Comparison of ENCODE assay signal across 14 cellular contexts in the genomic region with DNA sequence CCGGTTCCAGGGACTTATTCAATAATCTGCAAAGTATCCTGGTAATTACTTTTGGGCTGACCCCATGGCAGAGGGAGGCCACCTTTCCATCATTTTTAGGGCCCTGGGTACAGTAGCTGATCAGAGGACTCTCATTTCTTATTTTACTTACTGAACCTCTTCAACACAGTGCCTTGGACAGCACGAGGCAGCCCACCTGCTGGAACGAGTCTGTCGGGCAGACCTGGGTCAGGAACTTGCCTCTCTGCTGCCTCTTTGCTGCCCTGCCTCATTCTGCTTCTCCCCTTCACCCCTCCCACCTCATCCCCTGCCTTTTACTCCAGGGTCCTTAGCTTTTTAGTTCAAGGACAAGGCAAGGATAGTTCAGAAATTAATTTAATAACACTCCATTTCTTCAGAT.
A peak's percentile ranks its signal among the peaks of the same experiment; 100 is the strongest.
DNase-seq lines count a peak whose midpoint lies in the region; ATAC-seq and TF ChIP-seq lines count a peak whose summit lies in the region.
"Had no signal": no experiment of that assay in that cellular context is flagged by ENCODE, and none has a peak within 500 bp of the region (broad histone marks: within the 10 kb centered on the region; RNA-seq: fewer than 3 reads in every experiment).

No MANE protein-coding gene starts in this region.

- H3K4me3 ChIP-seq in heart right ventricle (no peak overlapping the region), aorta (ENCODE audit: low read length in 2 of 2) (no peak overlapping the region)
- H3K4me3 ChIP-seq: colonic mucosa, Peyer's patch had no signal

- no peaks in the 10 kb centered on the region for H3K27me3 Mint-ChIP-seq in osteocyte (ENCODE audit: unreplicated experiment)

- intact Hi-C loops in heart right ventricle (cut with DNase I): loop anchor here in 1 of 10 donors (10.0 kb wide), 1 partner anchor 636 kb away; no protein-coding TSS in a partner anchor
- intact Hi-C loops in cardiac septum (cut with DNase I): loop anchor here (2.0 to 10.0 kb wide), 2 partner anchors 62 to 386 kb away; no protein-coding TSS in a partner anchor
- intact Hi-C loops in aorta (cut with DNase I): loop anchor here in 1 of 2 donors (10.0 kb wide), 1 partner anchor 114 kb away; no protein-coding TSS in a partner anchor

- no peaks in the 10 kb centered on the region for H3K27me3 ChIP-seq in heart right ventricle
- H3K27me3 ChIP-seq in aorta (ENCODE audit: control insufficient read depth in 1 of 2, insufficient read depth in 2 of 2, low read length in 1 of 2): no peaks in the 10 kb centered on the region
- H3K27me3 ChIP-seq: colonic mucosa, Peyer's patch had no signal

- TF ChIP-seq CTCF in heart right ventricle (IDR thresholded peaks at IDR 0.05): no peak
- TF ChIP-seq CTCF in osteocyte (IDR thresholded peaks at IDR 0.05): no peak

- peak overlapping the region in 9 of 10 donors; percentile 32 to 83 (median 53) for H3K27ac ChIP-seq in heart right ventricle
- peak overlapping the region; percentile 42 for H3K27ac ChIP-seq in epithelial cell of prostate
- H3K27ac ChIP-seq in aorta (ENCODE audit: low read depth in 1 of 2, low read length in 2 of 2): peak overlapping the region in 1 of 2 donors; percentile 37
- H3K27ac ChIP-seq: colonic mucosa had no signal

- peaks cover 4% of the 10 kb centered on the region for H3K9me3 Mint-ChIP-seq in osteocyte (ENCODE audit: unreplicated experiment)
- H3K9me3 Mint-ChIP-seq: immature natural killer cell had no signal

- H3K4me1 ChIP-seq in heart right ventricle (peaks cover 4 to 22% (median 11%) of the 10 kb centered on the region in 9 donors), aorta (ENCODE audit: control insufficient read depth in 1 of 2, insufficient read depth in 2 of 2, low read length in 2 of 2) (peaks cover 0 to 2% of the 10 kb centered on the region in 2 donors)
- H3K4me1 ChIP-seq: colonic mucosa, Peyer's patch had no signal

- H3K4me3 Mint-ChIP-seq in osteocyte (ENCODE audit: unreplicated experiment): no peak overlapping the region
- H3K4me3 Mint-ChIP-seq: CD14-positive monocyte, HFFc6, immature natural killer cell had no signal

- DNase-seq in heart right ventricle (no peak), cardiac septum (ENCODE audit: low spot score) (no peak), epithelial cell of prostate (ENCODE audit: low read depth, low spot score) (no peak), osteocyte (ENCODE audit: extremely low spot score, unreplicated experiment) (no peak), aorta (no peak), EL (no peak), NCI-H128 (lab: John Stamatoyannopoulos, UW; ENCODE audit: unreplicated experiment) (no peak), activated gamma-delta T cell treated with Interleukin-2 at 50 U/mL for 16 hours (no peak)
- DNase-seq: colonic mucosa, immature natural killer cell, MV-4-11 had no signal

- H3K27ac Mint-ChIP-seq in osteocyte (ENCODE audit: unreplicated experiment): peak overlapping the region; percentile 72
- H3K27ac Mint-ChIP-seq: CD14-positive monocyte, immature natural killer cell had no signal

- peak in 1 of 8 donors; percentile 16 for ATAC-seq in heart right ventricle
- ATAC-seq in aorta (ENCODE audit: low FRiP score): peak; percentile 8

- H3K9me3 ChIP-seq in heart right ventricle: no peaks in the 10 kb centered on the region
- no peaks in the 10 kb centered on the region for H3K9me3 ChIP-seq in aorta (ENCODE audit: control insufficient read depth, low read length)
- H3K9me3 ChIP-seq: colonic mucosa, Peyer's patch had no signal

- no peaks in the 10 kb centered on the region for H3K36me3 ChIP-seq in heart right ventricle
- no peaks in the 10 kb centered on the region for H3K36me3 ChIP-seq in aorta (ENCODE audit: control insufficient read depth in 1 of 2, insufficient read depth in 2 of 2, low read length in 1 of 2)
- H3K36me3 ChIP-seq: colonic mucosa, Peyer's patch had no signal

- peaks cover 4% of the 10 kb centered on the region for H3K36me3 Mint-ChIP-seq in osteocyte (ENCODE audit: unreplicated experiment)
- H3K36me3 Mint-ChIP-seq: CD14-positive monocyte, immature natural killer cell had no signal

- H3K4me1 Mint-ChIP-seq in osteocyte (ENCODE audit: unreplicated experiment): peaks cover 26% of the 10 kb centered on the region

- whole genome bisulfite sequencing in heart right ventricle, 2 donors: 77 to 83% methylated on average over 4 of the region's 4 CpGs
- 69 to 79% methylated on average over 4 of the region's 4 CpGs for WGBS in aorta, 2 donors
